In the genomic region with DNA sequence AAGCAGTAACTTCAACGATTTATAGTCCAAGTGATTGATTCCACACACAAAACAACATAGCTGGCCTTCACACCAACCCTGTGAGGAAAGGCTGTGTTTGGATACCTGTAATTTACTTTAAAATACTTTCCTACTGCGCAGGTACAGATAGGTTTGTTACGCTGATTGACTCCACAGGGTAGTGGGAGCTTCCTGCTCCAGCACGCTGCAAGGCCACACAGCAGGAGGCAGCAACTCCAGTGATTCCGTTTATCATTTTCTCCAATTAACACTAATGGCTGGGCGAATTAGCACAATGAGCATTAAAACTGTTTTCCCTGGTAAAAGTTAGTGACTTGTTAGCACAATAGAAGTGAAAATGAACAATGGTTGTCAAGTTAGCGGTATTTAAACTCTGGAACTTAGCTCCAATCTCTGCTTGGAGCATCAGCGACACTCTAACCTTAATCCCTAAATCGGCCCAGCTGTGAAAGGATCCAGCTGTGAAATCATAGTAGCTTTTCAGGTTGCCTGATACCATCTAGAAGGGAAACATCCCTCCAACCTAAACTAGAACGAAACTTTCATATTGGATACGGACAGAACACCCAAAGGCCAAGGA, we compare ENCODE assay signal across 8 cellular contexts. TPM values are rescaled to one million over a fixed set of nuclear protein-coding genes. Genes with fewer than 3 reads are reported as not detected.
A peak's percentile ranks its signal among the peaks of the same experiment; 100 is the strongest.
DNase-seq lines count a peak whose midpoint lies in the region; ATAC-seq and TF ChIP-seq lines count a peak whose summit lies in the region.

No MANE protein-coding gene starts in this region.

- intact Hi-C loops in MCF 10A (cut with micrococcal nuclease) = loop anchor here (5.0 kb wide), 2 partner anchors 116 to 154 kb away; partner anchors contain the start of genes CDNF, HSPA14 and MSANTD7
- intact Hi-C loops in head of caudate nucleus (cut with DNase I) = loop anchor here (5.0 kb wide), 2 partner anchors 76 to 116 kb away; partner anchors contain the start of genes CDNF, HSPA14, MSANTD7 and SUV39H2

- H3K4me1 Mint-ChIP-seq in MCF 10A (ENCODE audit: insufficient read depth, unreplicated experiment) = peaks cover 5% of the 10 kb centered on the region

- peak overlapping the region; percentile 90 for H3K27ac Mint-ChIP-seq in MCF 10A (ENCODE audit: low read depth, unreplicated experiment)

- H3K36me3 ChIP-seq in BLaER1 treated with 17β-estradiol and CSF1 and Interleukin-3, amounts not matched to agents 10 nM and 100 nM = peaks cover 17 to 34% (median 29%) of the 10 kb centered on the region in 11 experiments

- H3K36me3 Mint-ChIP-seq in MCF 10A (ENCODE audit: insufficient read depth, unreplicated experiment) = no peaks in the 10 kb centered on the region

- no peaks in the 10 kb centered on the region for H3K9me3 Mint-ChIP-seq in MCF 10A (ENCODE audit: unreplicated experiment)

- CTCF ChIA-PET in MCF 10A (lab: Yijun Ruan, JAX) = interaction anchor here (0.6 to 2.0 kb wide), 12 partner anchors 26 to 528 kb away, joined by 3 to 11 read pairs (median 4); partner anchors contain the start of gene SUV39H2

- peak overlapping the region; percentile 71 to 92 (median 85) for H3K4me3 ChIP-seq in BLaER1 treated with 17β-estradiol and CSF1 and Interleukin-3, amounts not matched to agents 10 nM and 100 nM
- peak overlapping the region; percentile 85 for H3K4me3 ChIP-seq in Jurkat, Clone E6-1 (ENCODE audit: low read length)
- H3K4me3 ChIP-seq in mononuclear cell (ENCODE audit: low read length) = peak overlapping the region; percentile 59

- POLR2A ChIA-PET in MCF 10A (lab: Yijun Ruan, JAX) = interaction anchor here (0.9 to 3.2 kb wide), 14 partner anchors 23 to 214 kb away, joined by 3 to 32 read pairs (median 12); partner anchors contain the start of genes CDNF, HSPA14, MSANTD7 and RPP38

- H3K27me3 Mint-ChIP-seq in MCF 10A (ENCODE audit: insufficient read depth, unreplicated experiment) = no peaks in the 10 kb centered on the region

- H3K4me1 ChIP-seq in BLaER1 treated with 17β-estradiol and CSF1 and Interleukin-3, amounts not matched to agents 10 nM and 100 nM = peaks cover 40 to 60% (median 53%) of the 10 kb centered on the region in 10 experiments
- peaks cover 54% of the 10 kb centered on the region for H3K4me1 ChIP-seq in mononuclear cell (ENCODE audit: insufficient read depth, low read length)

- peaks cover 0 to 49% (median 34%) of the 10 kb centered on the region in 11 experiments; a peak in 20 of 22 replicates for H4K20me1 ChIP-seq in BLaER1 treated with 17β-estradiol and CSF1 and Interleukin-3, amounts not matched to agents 10 nM and 100 nM

- TSS peak; percentile 41 for BruUV-seq in MCF 10A (replicated peaks; lab: Mats Ljungman, UMichigan)

- peak overlapping the region; percentile 86 to 96 (median 92) for H3K9ac ChIP-seq in BLaER1 treated with 17β-estradiol and CSF1 and Interleukin-3, amounts not matched to agents 10 nM and 100 nM

- DNase-seq in Jurkat, Clone E6-1 (ENCODE audit: low read depth, low spot score) = no peak
- DNase-seq in MCF 10A (ENCODE audit: unreplicated experiment) (peak; percentile 3), head of caudate nucleus (no peak)

- no peak for ATAC-seq in GM18907 (IDR thresholded peaks at IDR 0.05; ENCODE audit: unreplicated experiment)
- ATAC-seq in GM18867 (IDR thresholded peaks at IDR 0.05; ENCODE audit: unreplicated experiment) = no peak
- ATAC-seq in GM19324 (IDR thresholded peaks at IDR 0.05; ENCODE audit: low FRiP score, unreplicated experiment) = no peak

- TF ChIP-seq CTCF in MCF 10A (IDR thresholded peaks at IDR 0.05; ENCODE audit: unreplicated experiment) = no peak

- H3K27ac ChIP-seq in BLaER1 treated with 17β-estradiol and CSF1 and Interleukin-3, amounts not matched to agents 10 nM and 100 nM = peak overlapping the region; percentile 87 to 98 (median 94); a peak in 21 of 22 replicates

- no peaks in the 10 kb centered on the region for H3K9me3 ChIP-seq in BLaER1 treated with 17β-estradiol and CSF1 and Interleukin-3, amounts not matched to agents 10 nM and 100 nM (replicated peaks in 1 of 11)
- H3K9me3 ChIP-seq in mononuclear cell (ENCODE audit: low read depth, low read length) = no peaks in the 10 kb centered on the region

- peak overlapping the region; percentile 86 to 98 (median 94) for H3K4me2 ChIP-seq in BLaER1 treated with 17β-estradiol and CSF1 and Interleukin-3, amounts not matched to agents 10 nM and 100 nM

- peak overlapping the region; percentile 92 for H3K4me3 Mint-ChIP-seq in MCF 10A (ENCODE audit: unreplicated experiment)

- no peaks in the 10 kb centered on the region for H3K27me3 ChIP-seq in BLaER1 treated with 17β-estradiol and CSF1 and Interleukin-3, amounts not matched to agents 10 nM and 100 nM
- H3K27me3 ChIP-seq in mononuclear cell (ENCODE audit: insufficient read depth, low read length) = no peaks in the 10 kb centered on the region

RNA-seq across cellular contexts. Expression of gene DCLRE1C, which starts 0.9 kb away (rescaled TPM):
- polyA plus RNA-seq in Jurkat, Clone E6-1 (2012; ENCODE audit: insufficient read depth, insufficient read length) = 9.7 TPM
- total RNA-seq in MCF 10A (2022) (10.3 and 11.5 TPM in 2 replicates), mononuclear cell (15.2 TPM)

RNA-seq across cellular contexts. Expression of gene MEIG1, which starts 6.2 kb away (rescaled TPM):
- not detected for polyA plus RNA-seq in Jurkat, Clone E6-1 (2012; ENCODE audit: insufficient read depth, insufficient read length)
- total RNA-seq in MCF 10A (2022) (1.7 TPM in 1 of 2 replicates, not detected in the other), mononuclear cell (not detected)
